1 cellular context compared by ENCODE assay signal in the genomic region with DNA sequence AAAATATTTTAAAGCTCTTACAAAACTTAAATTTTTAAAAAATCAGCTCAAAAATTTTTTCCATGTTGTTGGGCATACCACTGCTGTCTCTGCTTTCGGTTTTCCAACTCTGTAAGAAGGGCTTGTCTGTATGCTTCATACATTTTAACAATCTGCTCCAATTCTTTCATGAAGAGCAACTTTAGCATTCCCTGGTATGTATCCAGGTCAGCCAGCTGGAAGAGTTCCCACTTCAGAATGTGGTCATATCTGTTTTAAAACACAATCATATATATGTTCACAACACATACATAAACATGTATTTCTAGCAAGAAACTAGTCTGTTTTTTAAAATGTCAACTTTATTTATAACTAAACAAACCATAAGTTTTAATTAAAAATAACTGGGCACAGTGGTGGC.
TF ChIP-seq lines count a peak whose summit lies in the region.

No MANE protein-coding gene starts in this region.

TF ChIP-seq in IMR-90, 13 proteins besides CTCF, POLR2A, EP300 and RAD21 (continued from another document):
- TF ChIP-seq MAZ (IDR thresholded peaks at IDR 0.05; ENCODE audit: borderline replicate concordance, low read depth, low read length) (no peak), RCOR1 (IDR thresholded peaks at IDR 0.05; ENCODE audit: insufficient replicate concordance, low read length) (no peak), RFX5 (IDR thresholded peaks at IDR 0.05; ENCODE audit: low read depth, low read length) (no peak), MXI1 (IDR thresholded peaks at IDR 0.05; ENCODE audit: borderline replicate concordance, low read depth, low read length) (no peak), CEBPB (IDR thresholded peaks at IDR 0.05; ENCODE audit: low read depth, low read length) (no peak), FOS (IDR thresholded peaks at IDR 0.05; ENCODE audit: low read depth, low read length) (no peak), NFE2L2 (IDR thresholded peaks at IDR 0.05; ENCODE audit: low read depth, low read length) (no peak), SMC3 (IDR thresholded peaks at IDR 0.05; ENCODE audit: low read depth, low read length) (no peak), MAFK (IDR thresholded peaks at IDR 0.05; ENCODE audit: low read depth, low read length) (no peak), CHD1 (IDR thresholded peaks at IDR 0.05; ENCODE audit: low read depth, low read length) (no peak)
- TF ChIP-seq, protein P1, sequence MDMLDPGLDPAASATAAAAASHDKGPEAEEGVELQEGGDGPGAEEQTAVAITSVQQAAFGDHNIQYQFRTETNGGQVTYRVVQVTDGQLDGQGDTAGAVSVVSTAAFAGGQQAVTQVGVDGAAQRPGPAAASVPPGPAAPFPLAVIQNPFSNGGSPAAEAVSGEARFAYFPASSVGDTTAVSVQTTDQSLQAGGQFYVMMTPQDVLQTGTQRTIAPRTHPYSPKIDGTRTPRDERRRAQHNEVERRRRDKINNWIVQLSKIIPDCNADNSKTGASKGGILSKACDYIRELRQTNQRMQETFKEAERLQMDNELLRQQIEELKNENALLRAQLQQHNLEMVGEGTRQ (IDR thresholded peaks at IDR 0.05; ENCODE audit: low read depth, low read length), result no peak
- TF ChIP-seq, protein P2, sequence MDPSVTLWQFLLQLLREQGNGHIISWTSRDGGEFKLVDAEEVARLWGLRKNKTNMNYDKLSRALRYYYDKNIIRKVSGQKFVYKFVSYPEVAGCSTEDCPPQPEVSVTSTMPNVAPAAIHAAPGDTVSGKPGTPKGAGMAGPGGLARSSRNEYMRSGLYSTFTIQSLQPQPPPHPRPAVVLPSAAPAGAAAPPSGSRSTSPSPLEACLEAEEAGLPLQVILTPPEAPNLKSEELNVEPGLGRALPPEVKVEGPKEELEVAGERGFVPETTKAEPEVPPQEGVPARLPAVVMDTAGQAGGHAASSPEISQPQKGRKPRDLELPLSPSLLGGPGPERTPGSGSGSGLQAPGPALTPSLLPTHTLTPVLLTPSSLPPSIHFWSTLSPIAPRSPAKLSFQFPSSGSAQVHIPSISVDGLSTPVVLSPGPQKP (IDR thresholded peaks at IDR 0.05; ENCODE audit: borderline replicate concordance, low read depth, low read length), result no peak
TF ChIP-seq in IMR-90: peak in this region for 0.
